Comparison of ENCODE assay signal across 15 cellular contexts in the genomic region with DNA sequence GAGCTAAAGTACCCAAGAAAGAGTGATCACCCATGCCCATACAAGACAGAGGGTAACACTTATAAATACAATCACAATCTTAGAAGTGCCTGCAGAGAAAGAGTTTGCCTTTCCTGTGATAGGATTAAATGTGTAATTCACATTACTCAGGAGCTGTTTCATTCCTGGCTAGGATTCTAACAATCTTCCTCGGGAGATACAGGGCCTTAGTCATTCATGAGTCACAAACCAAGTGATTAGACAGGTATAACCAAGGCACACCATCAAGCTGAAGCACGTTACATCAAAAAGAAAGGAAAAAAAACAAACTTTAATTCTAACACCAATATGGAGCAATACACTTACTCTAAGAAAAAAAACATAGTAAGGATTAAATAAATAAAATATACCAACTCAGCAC. TPM values are rescaled to one million over a fixed set of nuclear protein-coding genes. Genes with fewer than 3 reads are reported as not detected.
DNase-seq lines count a peak whose midpoint lies in the region; ATAC-seq, FAIRE-seq and TF ChIP-seq lines count a peak whose summit lies in the region.
"Had no signal": no experiment of that assay in that cellular context is flagged by ENCODE, and none has a peak within 500 bp of the region (broad histone marks: within the 10 kb centered on the region; RNA-seq: fewer than 3 reads in every experiment).

No MANE protein-coding gene starts in this region.

- H3K9ac ChIP-seq in K562 (ENCODE audit: insufficient read depth in 1 of 2, low read depth in 2 of 2, low read length in 2 of 2): no peak overlapping the region

- H3K4me2 ChIP-seq in K562 (ENCODE audit: insufficient read depth, low read length): no peak overlapping the region

- no peak for FAIRE-seq in K562 (lab: Jason Lieb, UNC)

- H3K27ac ChIP-seq in K562 (ENCODE audit: extremely low read depth, low read depth, low read length) (no peak overlapping the region), lower lobe of right lung (no peak overlapping the region)
- H3K27ac ChIP-seq: heart left ventricle had no signal

- in situ Hi-C loops in K562 (cut with MboI): no loop called here

- WGBS in K562 (ENCODE audit: insufficient coverage, low coverage, missing lambda C conversion rate): 4% methylated on average over 2 of the region's 2 CpGs

- BruUV-seq in K562 (replicated peaks; lab: Mats Ljungman, UMichigan): no TSS peak

- peak; percentile 15 for DNase-seq in AG20443 (ENCODE audit: low spot score)
- DNase-seq in LHCN-M2 (ENCODE audit: low read depth): peak; percentile 58
- DNase-seq in K562 (ENCODE audit: extremely low read depth in 1 of 4, low spot score in 3 of 4): no peak
- DNase-seq in kidney epithelial cell (ENCODE audit: low read depth): peak; percentile 77
- no peak for DNase-seq in NCI-H345 (lab: John Stamatoyannopoulos, UW)
- DNase-seq in lower lobe of right lung: no peak
- DNase-seq in activated CD4-positive, CD25-positive, alpha-beta regulatory T cell (lab: John Stamatoyannopoulos, UW): no peak
- DNase-seq: activated CD8-positive, alpha-beta T cell treated with anti-CD3 and anti-CD28 coated beads, Interleukin-2, amount 10 ng/mL, durations not matched to agents 7 days and 5 days; activated naive CD4-positive, alpha-beta T cell; AML-193; DND-41; heart left ventricle; occipital lobe had no signal

- intact Hi-C loops in K562 (cut with micrococcal nuclease) (no loop called here), lower lobe of right lung (cut with DNase I) (no loop called here)

- H3K9me1 ChIP-seq in K562 (ENCODE audit: control insufficient read depth, insufficient read depth, low read length): no peaks in the 10 kb centered on the region

- no peaks in the 10 kb centered on the region for H4K20me1 ChIP-seq in K562 (replicated peaks; ENCODE audit: control insufficient read depth, insufficient read depth, low read length)

- TF ChIP-seq EP300 in K562 (IDR thresholded peaks at IDR 0.05; ENCODE audit: low read length): no peak

- H3K9me3 ChIP-seq in K562 (replicated peaks; ENCODE audit: control insufficient read depth, insufficient read depth, low read depth, low read length) (no peaks in the 10 kb centered on the region), lower lobe of right lung (no peaks in the 10 kb centered on the region)
- H3K9me3 ChIP-seq: heart left ventricle had no signal

- no peak for TF ChIP-seq RAD21 in K562 (CRISPR knock-in tag; conservative IDR thresholded peaks at IDR 0.05 in 1 of 2, IDR thresholded peaks at IDR 0.05 in 1 of 2)

- no peak for TF ChIP-seq POLR2A in K562 (conservative IDR thresholded peaks at IDR 0.05)

- CTCF ChIA-PET in K562 (lab: Yijun Ruan, JAX; ENCODE audit: low intra/inter-chr PET ratio): no interaction called here

- ATAC-seq in K562 (no peak), HG02938 (IDR thresholded peaks at IDR 0.05; ENCODE audit: unreplicated experiment) (no peak), lower lobe of right lung (no peak)
- ATAC-seq: activated CD8-positive, alpha-beta T cell treated with anti-CD3 and anti-CD28 coated beads, Interleukin-2, amount 10 ng/mL, durations not matched to agents 7 days and 5 days; heart left ventricle had no signal

- H3K4me1 ChIP-seq in K562 (replicated peaks in 1 of 2; ENCODE audit: control insufficient read depth in 2 of 2, insufficient read depth in 2 of 2, low read length in 2 of 2) (no peaks in the 10 kb centered on the region), lower lobe of right lung (no peaks in the 10 kb centered on the region)
- H3K4me1 ChIP-seq: heart left ventricle had no signal

- H3K79me2 ChIP-seq in K562 (ENCODE audit: control insufficient read depth, insufficient read depth, low read length): no peaks in the 10 kb centered on the region

- H3K36me3 ChIP-seq in K562 (ENCODE audit: control insufficient read depth, insufficient read depth, low read length): no peaks in the 10 kb centered on the region
- H3K36me3 ChIP-seq in kidney epithelial cell (ENCODE audit: control insufficient read depth, insufficient read depth, low read length): no peaks in the 10 kb centered on the region
- H3K36me3 ChIP-seq in lower lobe of right lung: no peaks in the 10 kb centered on the region
- H3K36me3 ChIP-seq: heart left ventricle had no signal

- peaks cover 6 to 17% of the 10 kb centered on the region in 2 experiments; a peak in 3 of 5 replicates for H3K27me3 ChIP-seq in K562 (ENCODE audit: control insufficient read depth in 2 of 2, insufficient read depth in 2 of 2, low read length in 2 of 2)
- H3K27me3 ChIP-seq in kidney epithelial cell (ENCODE audit: control insufficient read depth, insufficient read depth, low read length): no peaks in the 10 kb centered on the region
- no peaks in the 10 kb centered on the region for H3K27me3 ChIP-seq in lower lobe of right lung (ENCODE audit: low read depth)
- H3K27me3 ChIP-seq: heart left ventricle had no signal

- TF ChIP-seq CTCF in K562 (IDR thresholded peaks at IDR 0.05 in 2 of 3, conservative IDR thresholded peaks at IDR 0.05 in 1 of 3; ENCODE audit: insufficient read depth in 2 of 3, low read depth in 1 of 3, low read length in 3 of 3) (no peak), kidney epithelial cell (IDR thresholded peaks at IDR 0.05; ENCODE audit: insufficient read depth, low read length, poor library complexity, severe bottlenecking) (no peak), lower lobe of right lung (IDR thresholded peaks at IDR 0.05) (no peak)

- H3K4me3 ChIP-seq in K562: no peak overlapping the region
- H3K4me3 ChIP-seq in kidney epithelial cell (ENCODE audit: low read depth, low read length): no peak overlapping the region
- no peak overlapping the region for H3K4me3 ChIP-seq in lower lobe of right lung
- H3K4me3 ChIP-seq: heart left ventricle, lung had no signal

- no peak overlapping the region for H2AFZ ChIP-seq in K562 (ENCODE audit: low read depth, low read length)

- POLR2A ChIA-PET in K562 (lab: Yijun Ruan, JAX): no interaction called here

TF ChIP-seq in K562, 482 proteins besides CTCF, POLR2A, EP300 and RAD21:
- 0 out of 2 replicates have a peak, but pooled peaks have one; percentile 27 for TF ChIP-seq FOSL1 (tag; conservative IDR thresholded peaks at IDR 0.05)
- no peak for TF ChIP-seq CEBPZ (IDR thresholded peaks at IDR 0.05; ENCODE audit: borderline replicate concordance, low read depth, low read length)
- TF ChIP-seq ZNF384 (IDR thresholded peaks at IDR 0.05; ENCODE audit: low read depth, low read length): no peak
- TF ChIP-seq CBFA2T3 (IDR thresholded peaks at IDR 0.05): no peak
- no peak for TF ChIP-seq MYNN (IDR thresholded peaks at IDR 0.05)
- TF ChIP-seq MYNN (CRISPR knock-in tag; IDR thresholded peaks at IDR 0.05): no peak
- no peak for TF ChIP-seq NR4A1 (CRISPR knock-in tag; IDR thresholded peaks at IDR 0.05)
- no peak for TF ChIP-seq NR4A1 (tag; IDR thresholded peaks at IDR 0.05)
- no peak for TF ChIP-seq PRPF4 (IDR thresholded peaks at IDR 0.05; ENCODE audit: insufficient read depth, low read depth, low read length, poor library complexity, severe bottlenecking)

RNA-seq across cellular contexts. Expression of gene ABCG2, which starts 14.9 kb away (rescaled TPM):
- total RNA-seq in LHCN-M2 (2014; rRNA removed) (1.2 TPM in 2 replicates), K562 (2014; rRNA removed) (not detected in 2 replicates), K562 (2014; rRNA removed; fragmentation: Illumina TruSeq; extraction: Trizol) (0.11 and 0.16 TPM in 2 replicates), K562 (2015; rRNA removed; fragmentation: Illumina TruSeq; extraction: Trizol) (0.11 TPM in 1 of 2 replicates, not detected in the other), K562 (2021) (0.04 TPM in 1 of 2 replicates, not detected in the other), kidney epithelial cell (under 0.01 and 0.21 TPM in 2 replicates), lower lobe of right lung (9.1 TPM)
- polyA plus RNA-seq in LHCN-M2 (2012): 0.53 TPM
- 0.39 and 0.67 TPM in 2 replicates for total RNA-seq in K562 (2011; cell fraction: chromatin; rRNA removed; ENCODE audit: low replicate concordance)
- 0.33 and 0.39 TPM in 2 replicates for total RNA-seq in K562 (2011; cell fraction: nucleolus; rRNA removed)
- 0.84 and 1.2 TPM in 2 replicates for total RNA-seq in K562 (2011; cell fraction: nucleoplasm; rRNA removed)
- polyA plus RNA-seq in K562 (2011; rRNA removed) (0.01 and 0.36 TPM in 2 replicates), K562 (2014; fragmentation: Illumina TruSeq; extraction: Trizol) (0.01 TPM in 1 of 2 replicates, not detected in the other), K562 (2014; fragmentation: Nextera tagmentation; extraction: Ambion mirVana) (under 1 TPM in 1 of 2 experiments, not detected in 1; 0.03 TPM), K562 (2014; rRNA removed) (not detected in 2 replicates)
- polyA plus RNA-seq in K562 (2011; cell fraction: cytosol; rRNA removed): 0.03 and 0.33 TPM in 2 replicates
- polyA plus RNA-seq in K562 (2011; cell fraction: nucleus; rRNA removed): 0.07 TPM in 1 of 2 replicates, not detected in the other
- 0.03 TPM in 2 replicates for polyA plus RNA-seq in K562 (2012)
- 0.15 and 0.46 TPM in 2 replicates for polyA minus RNA-seq in K562 (2011; rRNA and poly(A)+ RNA removed)
- polyA minus RNA-seq in K562 (2011; cell fraction: cytosol; rRNA and poly(A)+ RNA removed): 0.29 TPM in 1 of 2 replicates, not detected in the other
- not detected in 2 replicates for polyA minus RNA-seq in K562 (2011; cell fraction: nucleus; rRNA and poly(A)+ RNA removed)

Comparison
In these comparisons a context has a peak if more than half of its experiments do, and no peak if none do; other contexts are left out.
1. DNase-seq: peak in AG20443 (single experiment), LHCN-M2 (single experiment) and kidney epithelial cell (single experiment); none in K562 (0 of 4), NCI-H345 (single experiment), lower lobe of right lung (single experiment) and activated CD4-positive, CD25-positive, alpha-beta regulatory T cell (0 of 4).